ENCODE assay signal across 1 cellular context in the genomic region with DNA sequence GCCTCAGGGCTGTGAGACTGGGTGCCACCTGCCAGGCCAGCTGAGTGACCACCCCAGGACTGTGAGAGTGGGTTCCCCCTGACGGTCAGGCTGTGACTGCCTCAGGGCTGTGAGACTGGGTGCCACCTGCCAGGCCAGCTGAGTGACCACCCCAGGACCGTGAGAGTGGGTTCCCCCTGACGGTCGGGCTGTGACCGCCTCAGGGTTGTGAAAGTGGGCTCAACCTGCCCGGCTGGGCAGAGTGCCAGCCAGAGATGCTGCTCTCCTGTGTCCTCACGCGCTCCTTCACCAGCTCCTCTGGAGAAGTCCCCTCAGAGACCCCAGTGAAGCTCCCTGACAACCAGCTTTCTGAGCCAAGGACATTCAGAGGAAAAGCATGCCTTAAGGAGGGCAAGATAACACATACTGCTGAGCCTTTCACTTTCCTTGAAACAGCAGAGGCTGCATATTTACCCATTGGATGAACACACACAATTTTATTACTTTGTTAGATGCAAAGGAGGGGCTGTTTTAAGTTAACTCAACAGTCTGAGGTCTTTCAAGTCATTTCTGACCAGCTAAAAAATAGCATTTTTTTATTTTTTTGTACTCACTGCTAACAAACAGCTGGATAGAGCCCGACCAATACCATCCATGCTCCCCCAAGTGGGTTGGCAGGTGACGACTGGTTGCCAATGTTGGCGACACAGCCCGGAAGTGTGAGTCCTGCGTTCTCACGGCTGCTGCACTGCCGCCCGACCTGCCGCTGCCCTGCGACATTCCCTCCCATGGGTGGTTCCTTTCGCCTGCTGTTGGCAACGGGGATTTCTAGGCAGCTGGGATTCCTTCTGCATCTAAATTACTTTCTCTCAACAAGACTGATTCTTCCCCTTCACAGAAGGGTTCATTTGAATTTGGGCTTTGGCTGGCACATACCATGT.
TF ChIP-seq lines count a peak whose summit lies in the region.

No MANE protein-coding gene starts in this region.

TF ChIP-seq in IMR-90, 13 proteins besides CTCF, POLR2A, EP300 and RAD21:
- TF ChIP-seq, protein P1, sequence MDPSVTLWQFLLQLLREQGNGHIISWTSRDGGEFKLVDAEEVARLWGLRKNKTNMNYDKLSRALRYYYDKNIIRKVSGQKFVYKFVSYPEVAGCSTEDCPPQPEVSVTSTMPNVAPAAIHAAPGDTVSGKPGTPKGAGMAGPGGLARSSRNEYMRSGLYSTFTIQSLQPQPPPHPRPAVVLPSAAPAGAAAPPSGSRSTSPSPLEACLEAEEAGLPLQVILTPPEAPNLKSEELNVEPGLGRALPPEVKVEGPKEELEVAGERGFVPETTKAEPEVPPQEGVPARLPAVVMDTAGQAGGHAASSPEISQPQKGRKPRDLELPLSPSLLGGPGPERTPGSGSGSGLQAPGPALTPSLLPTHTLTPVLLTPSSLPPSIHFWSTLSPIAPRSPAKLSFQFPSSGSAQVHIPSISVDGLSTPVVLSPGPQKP (IDR thresholded peaks at IDR 0.05; ENCODE audit: borderline replicate concordance, low read depth, low read length) = no peak
- TF ChIP-seq FOS (IDR thresholded peaks at IDR 0.05; ENCODE audit: low read depth, low read length) (no peak), SMC3 (IDR thresholded peaks at IDR 0.05; ENCODE audit: low read depth, low read length) (no peak), RCOR1 (IDR thresholded peaks at IDR 0.05; ENCODE audit: insufficient replicate concordance, low read length) (no peak), MXI1 (IDR thresholded peaks at IDR 0.05; ENCODE audit: borderline replicate concordance, low read depth, low read length) (no peak), CHD1 (IDR thresholded peaks at IDR 0.05; ENCODE audit: low read depth, low read length) (no peak), MAFK (IDR thresholded peaks at IDR 0.05; ENCODE audit: low read depth, low read length) (no peak)
